Comparison of ENCODE assay signal across 15 cellular contexts in genomic region chr1:203768158-203768725, GRCh38. TPM values are rescaled to one million over a fixed set of nuclear protein-coding genes. Genes with fewer than 3 reads are reported as not detected.
DNase-seq lines count a peak whose midpoint lies in the region; ATAC-seq, FAIRE-seq and TF ChIP-seq lines count a peak whose summit lies in the region.
"Had no signal": no experiment of that assay in that cellular context is flagged by ENCODE, and none has a peak within 500 bp of the region (broad histone marks: within the 10 kb centered on the region; RNA-seq: fewer than 3 reads in every experiment).

No MANE protein-coding gene starts in this region.

- no TSS peak for BruUV-seq in K562 (replicated peaks; lab: Mats Ljungman, UMichigan)

- peaks cover 66% of the 10 kb centered on the region for H3K4me1 Mint-ChIP-seq in CD4-positive, alpha-beta T cell (ENCODE audit: low read depth)
- H3K4me1 Mint-ChIP-seq in naive thymus-derived CD4-positive, alpha-beta T cell, result peaks cover 34 to 79% (median 47%) of the 10 kb centered on the region in 7 donors

- 18% methylated on average over 11 of the region's 11 CpGs for WGBS in K562 (ENCODE audit: insufficient coverage, low coverage, missing lambda C conversion rate)
- WGBS in esophagus muscularis mucosa, result 89% methylated on average over 11 of the region's 11 CpGs

- H3K27ac Mint-ChIP-seq in CD4-positive, alpha-beta T cell, result peak overlapping the region; percentile 79
- peak overlapping the region; percentile 56 to 99 (median 90) for H3K27ac Mint-ChIP-seq in naive thymus-derived CD4-positive, alpha-beta T cell

- H3K79me2 ChIP-seq in K562 (ENCODE audit: control insufficient read depth, insufficient read depth, low read length), result no peaks in the 10 kb centered on the region

- no peak for ATAC-seq in CD4-positive, alpha-beta T cell (ENCODE audit: poor library complexity)
- 0 out of 3 replicates have a peak, but pooled peaks have one; percentile 12 for ATAC-seq in K562
- no peak for ATAC-seq in naive thymus-derived CD4-positive, alpha-beta T cell
- no peak for ATAC-seq in HG02678 (IDR thresholded peaks at IDR 0.05; ENCODE audit: unreplicated experiment)

- H2AFZ ChIP-seq in K562 (ENCODE audit: low read depth, low read length), result no peak overlapping the region

- in situ Hi-C loops in K562 (cut with MboI), result no loop called here

- H3K4me3 Mint-ChIP-seq in CD4-positive, alpha-beta T cell, result peak overlapping the region; percentile 67
- peak overlapping the region; percentile 5 to 96 (median 63) for H3K4me3 Mint-ChIP-seq in naive thymus-derived CD4-positive, alpha-beta T cell

- no peaks in the 10 kb centered on the region for H3K27me3 Mint-ChIP-seq in CD4-positive, alpha-beta T cell
- H3K27me3 Mint-ChIP-seq in naive thymus-derived CD4-positive, alpha-beta T cell, result no peaks in the 10 kb centered on the region

- no peak for DNase-seq in CD4-positive, alpha-beta T cell
- peak; percentile 19 for DNase-seq in LoVo (ENCODE audit: low spot score)
- peak in 1 of 4 experiments; percentile 9 for DNase-seq in K562 (ENCODE audit: extremely low read depth in 1 of 4, low spot score in 3 of 4)
- DNase-seq in naive thymus-derived CD4-positive, alpha-beta T cell, result no peak
- DNase-seq in NCI-H187 treated with DMSO at 0.1 percent for 48 hours (lab: John Stamatoyannopoulos, UW), result no peak
- no peak for DNase-seq in Ammon's horn (ENCODE audit: low spot score)
- DNase-seq in esophagus muscularis mucosa (ENCODE audit: extremely low spot score), result no peak
- DNase-seq: central memory CD4-positive, alpha-beta T cell; KG1; midbrain; NCI-H2029; NK-92 treated with Interleukin-12 subunit alpha and Interleukin-12 subunit beta, amount 100 ng/mL, for 24 hours; SJCRH30 had no signal

- H3K36me3 ChIP-seq in K562 (ENCODE audit: control insufficient read depth, insufficient read depth, low read length), result no peaks in the 10 kb centered on the region
- peaks cover 13 to 28% (median 13%) of the 10 kb centered on the region in 3 experiments for H3K36me3 ChIP-seq in naive thymus-derived CD4-positive, alpha-beta T cell (ENCODE audit: control insufficient read depth in 2 of 3, insufficient read depth in 3 of 3, low read length in 3 of 3)
- no peaks in the 10 kb centered on the region for H3K36me3 ChIP-seq in esophagus muscularis mucosa
- H3K36me3 ChIP-seq: SJCRH30 had no signal

- peak overlapping the region; percentile 21 for H3K27ac ChIP-seq in CD4-positive, alpha-beta T cell (ENCODE audit: low read depth, low read length)
- H3K27ac ChIP-seq in K562 (ENCODE audit: extremely low read depth, low read depth, low read length), result no peak overlapping the region
- H3K27ac ChIP-seq in naive thymus-derived CD4-positive, alpha-beta T cell (ENCODE audit: low read depth, low read length), result peak overlapping the region; percentile 56
- H3K27ac ChIP-seq in esophagus muscularis mucosa (replicated peaks in 1 of 4), result no peak overlapping the region
- H3K27ac ChIP-seq: SJCRH30 had no signal

- H3K4me1 ChIP-seq in K562 (replicated peaks in 1 of 2; ENCODE audit: control insufficient read depth in 2 of 2, insufficient read depth in 2 of 2, low read length in 2 of 2) (peaks cover 4 to 12% of the 10 kb centered on the region in 2 experiments; a peak in 4 of 5 replicates), esophagus muscularis mucosa (peaks cover 9 to 25% (median 19%) of the 10 kb centered on the region in 4 donors)
- peaks cover 36% of the 10 kb centered on the region in 2 donors for H3K4me1 ChIP-seq in naive thymus-derived CD4-positive, alpha-beta T cell (ENCODE audit: control insufficient read depth in 2 of 2, insufficient read depth in 2 of 2, low read length in 2 of 2)
- H3K4me1 ChIP-seq: SJCRH30 had no signal

- H3K4me3 ChIP-seq in K562, result no peak overlapping the region
- H3K4me3 ChIP-seq in naive thymus-derived CD4-positive, alpha-beta T cell (ENCODE audit: low read length), result no peak overlapping the region
- H3K4me3 ChIP-seq in esophagus muscularis mucosa, result no peak overlapping the region
- H3K4me3 ChIP-seq: SJCRH30 had no signal

- intact Hi-C loops in CD4-positive, alpha-beta T cell (cut with DNase I, micrococcal nuclease), result loop anchor here (5.0 to 10.0 kb wide), 4 partner anchors 36 to 627 kb away; partner anchors contain the start of gene ATP2B4 (in 2 of the 2)
- intact Hi-C loops in K562 (cut with micrococcal nuclease) (no loop called here), esophagus muscularis mucosa (cut with DNase I) (no loop called here)
- intact Hi-C loops in naive thymus-derived CD4-positive, alpha-beta T cell (cut with micrococcal nuclease), result loop anchor here (5.0 to 10.0 kb wide), 7 partner anchors 36 to 501 kb away; no protein-coding TSS in a partner anchor

- H3K4me2 ChIP-seq in K562 (ENCODE audit: insufficient read depth, low read length), result no peak overlapping the region

- H3K9ac ChIP-seq in K562 (ENCODE audit: insufficient read depth in 1 of 2, low read depth in 2 of 2, low read length in 2 of 2), result no peak overlapping the region

- TF ChIP-seq CTCF in CD4-positive, alpha-beta T cell (IDR thresholded peaks at IDR 0.05), result no peak
- TF ChIP-seq CTCF in K562 (IDR thresholded peaks at IDR 0.05 in 2 of 3, conservative IDR thresholded peaks at IDR 0.05 in 1 of 3; ENCODE audit: insufficient read depth in 2 of 3, low read depth in 1 of 3, low read length in 3 of 3) (no peak), esophagus muscularis mucosa (IDR thresholded peaks at IDR 0.05) (no peak)

- no peaks in the 10 kb centered on the region for H3K9me3 Mint-ChIP-seq in CD4-positive, alpha-beta T cell
- no peaks in the 10 kb centered on the region for H3K9me3 Mint-ChIP-seq in naive thymus-derived CD4-positive, alpha-beta T cell

- TF ChIP-seq EP300 in K562 (IDR thresholded peaks at IDR 0.05; ENCODE audit: low read length), result no peak
- no peak for TF ChIP-seq EP300 in esophagus muscularis mucosa (IDR thresholded peaks at IDR 0.05)

- H3K9me3 ChIP-seq in CD4-positive, alpha-beta T cell (ENCODE audit: control insufficient read depth, low read length), result no peaks in the 10 kb centered on the region
- H3K9me3 ChIP-seq in K562 (replicated peaks; ENCODE audit: control insufficient read depth, insufficient read depth, low read depth, low read length) (no peaks in the 10 kb centered on the region), esophagus muscularis mucosa (no peaks in the 10 kb centered on the region)
- H3K9me3 ChIP-seq in naive thymus-derived CD4-positive, alpha-beta T cell (ENCODE audit: control insufficient read depth in 2 of 3, low read length in 3 of 3), result no peaks in the 10 kb centered on the region
- H3K9me3 ChIP-seq: SJCRH30 had no signal

- H4K20me1 ChIP-seq in K562 (replicated peaks; ENCODE audit: control insufficient read depth, insufficient read depth, low read length), result no peaks in the 10 kb centered on the region

- no peak for TF ChIP-seq RAD21 in K562 (CRISPR knock-in tag; conservative IDR thresholded peaks at IDR 0.05 in 1 of 2, IDR thresholded peaks at IDR 0.05 in 1 of 2)

- peaks cover 70% of the 10 kb centered on the region for H3K36me3 Mint-ChIP-seq in CD4-positive, alpha-beta T cell (ENCODE audit: low read depth)
- peaks cover 11 to 32% (median 22%) of the 10 kb centered on the region in 5 donors for H3K36me3 Mint-ChIP-seq in naive thymus-derived CD4-positive, alpha-beta T cell

- H3K9me1 ChIP-seq in K562 (ENCODE audit: control insufficient read depth, insufficient read depth, low read length), result no peaks in the 10 kb centered on the region

- POLR2A ChIA-PET in CD4-positive, alpha-beta T cell (lab: Charles Lee), result no interaction called here
- POLR2A ChIA-PET in K562 (lab: Yijun Ruan, JAX), result interaction anchor here (0.6 kb wide), 1 partner anchor 19 kb away, joined by 3 read pairs; no protein-coding TSS in a partner anchor
- POLR2A ChIA-PET in naive thymus-derived CD4-positive, alpha-beta T cell (lab: Charles Lee), result interaction anchor here (1.0 kb wide), 1 partner anchor 21 kb away, joined by 3 read pairs; no protein-coding TSS in a partner anchor

- no peak for TF ChIP-seq POLR2A in K562 (conservative IDR thresholded peaks at IDR 0.05)
- no peak for TF ChIP-seq POLR2A in esophagus muscularis mucosa (IDR thresholded peaks at IDR 0.05; ENCODE audit: low read depth)

- no peaks in the 10 kb centered on the region for H3K27me3 ChIP-seq in CD4-positive, alpha-beta T cell (ENCODE audit: control insufficient read depth, insufficient read depth, low read length)
- H3K27me3 ChIP-seq in K562 (ENCODE audit: control insufficient read depth in 2 of 2, insufficient read depth in 2 of 2, low read length in 2 of 2), result peaks cover 31 to 32% of the 10 kb centered on the region in 2 experiments
- no peaks in the 10 kb centered on the region for H3K27me3 ChIP-seq in naive thymus-derived CD4-positive, alpha-beta T cell (ENCODE audit: control insufficient read depth in 2 of 2, insufficient read depth in 2 of 2, low read length in 2 of 2)
- H3K27me3 ChIP-seq in esophagus muscularis mucosa, result no peaks in the 10 kb centered on the region
- H3K27me3 ChIP-seq: SJCRH30 had no signal

- CTCF ChIA-PET in CD4-positive, alpha-beta T cell (lab: Charles Lee), result interaction anchor here (1.0 kb wide), 1 partner anchor 20 kb away, joined by 3 read pairs; no protein-coding TSS in a partner anchor
- CTCF ChIA-PET in K562 (lab: Yijun Ruan, JAX; ENCODE audit: low intra/inter-chr PET ratio), result no interaction called here
- CTCF ChIA-PET in naive thymus-derived CD4-positive, alpha-beta T cell (lab: Charles Lee), result interaction anchor here (1.0 kb wide), 1 partner anchor 428 kb away, joined by 5 read pairs; no protein-coding TSS in a partner anchor

- FAIRE-seq in K562 (lab: Jason Lieb, UNC), result no peak

RNA-seq across cellular contexts. Expression of gene LAX1, which starts 3.3 kb away (rescaled TPM):
- total RNA-seq in CD4-positive, alpha-beta T cell, result 10 to 100 TPM; 16.6 to 18.3 TPM
- not detected in 2 replicates for total RNA-seq in K562 (2011; cell fraction: chromatin; rRNA removed; ENCODE audit: low replicate concordance)
- total RNA-seq in K562 (2011; cell fraction: nucleolus; rRNA removed), result not detected in 2 replicates
- total RNA-seq in K562 (2011; cell fraction: nucleoplasm; rRNA removed), result not detected in 2 replicates
- not detected in 2 replicates for total RNA-seq in K562 (2014; rRNA removed)
- not detected in 2 replicates for total RNA-seq in K562 (2014; rRNA removed; fragmentation: Illumina TruSeq; extraction: Trizol)
- not detected in 2 replicates for total RNA-seq in K562 (2015; rRNA removed; fragmentation: Illumina TruSeq; extraction: Trizol)
- not detected in 2 replicates for total RNA-seq in K562 (2021)
- not detected in 2 replicates for polyA plus RNA-seq in K562 (2011; rRNA removed)
- polyA plus RNA-seq in K562 (2011; cell fraction: cytosol; rRNA removed), result not detected in 2 replicates
- polyA plus RNA-seq in K562 (2011; cell fraction: nucleus; rRNA removed), result not detected in 2 replicates
- not detected in 2 replicates for polyA plus RNA-seq in K562 (2012)
- polyA plus RNA-seq in K562 (2014; fragmentation: Illumina TruSeq; extraction: Trizol), result not detected in 2 replicates
- not detected for polyA plus RNA-seq in K562 (2014; fragmentation: Nextera tagmentation; extraction: Ambion mirVana)
- not detected in 2 replicates for polyA plus RNA-seq in K562 (2014; rRNA removed)
- polyA minus RNA-seq in K562 (2011; rRNA and poly(A)+ RNA removed), result not detected in 2 replicates
- polyA minus RNA-seq in K562 (2011; cell fraction: cytosol; rRNA and poly(A)+ RNA removed), result not detected in 2 replicates
- not detected in 2 replicates for polyA minus RNA-seq in K562 (2011; cell fraction: nucleus; rRNA and poly(A)+ RNA removed)
- 10 to 100 TPM; 12.9 to 36.1 (median 18.6) TPM for total RNA-seq in naive thymus-derived CD4-positive, alpha-beta T cell
- 10 to 100 TPM; 16.5 to 38.6 TPM for polyA plus RNA-seq in naive thymus-derived CD4-positive, alpha-beta T cell
- 1 to 10 TPM in 2 of 4 donors, under 1 TPM in 2; 0.13 to 2.3 (median 0.97) TPM for total RNA-seq in esophagus muscularis mucosa
- total RNA-seq: fibroblast of lung, SJCRH30 had no signal

RNA-seq across cellular contexts. Expression of gene ZBED6, which starts 27.2 kb away (rescaled TPM):
- total RNA-seq in CD4-positive, alpha-beta T cell, result 10 to 100 TPM; 25.0 to 25.2 TPM
- 46.0 and 78.8 TPM in 2 replicates for total RNA-seq in K562 (2011; cell fraction: chromatin; rRNA removed; ENCODE audit: low replicate concordance)
- 18.3 and 20.5 TPM in 2 replicates for total RNA-seq in K562 (2011; cell fraction: nucleolus; rRNA removed)
- 44.7 and 57.6 TPM in 2 replicates for total RNA-seq in K562 (2011; cell fraction: nucleoplasm; rRNA removed)
- total RNA-seq in K562 (2014; rRNA removed) (5.0 and 8.9 TPM in 2 replicates), K562 (2014; rRNA removed; fragmentation: Illumina TruSeq; extraction: Trizol) (12.8 and 18.2 TPM in 2 replicates), K562 (2015; rRNA removed; fragmentation: Illumina TruSeq; extraction: Trizol) (12.5 and 13.2 TPM in 2 replicates), K562 (2021) (16.1 and 16.6 TPM in 2 replicates), esophagus muscularis mucosa (10 to 100 TPM; 13.7 to 20.4 (median 15.0) TPM)
- polyA plus RNA-seq in K562 (2011; rRNA removed) (5.9 and 6.9 TPM in 2 replicates), K562 (2014; fragmentation: Illumina TruSeq; extraction: Trizol) (3.6 and 4.0 TPM in 2 replicates), K562 (2014; fragmentation: Nextera tagmentation; extraction: Ambion mirVana) (under 1 TPM; 0.21 to 0.96 TPM), K562 (2014; rRNA removed) (2.5 and 3.1 TPM in 2 replicates)
- 2.5 and 4.5 TPM in 2 replicates for polyA plus RNA-seq in K562 (2011; cell fraction: cytosol; rRNA removed)
- 21.1 and 29.6 TPM in 2 replicates for polyA plus RNA-seq in K562 (2011; cell fraction: nucleus; rRNA removed)
- polyA plus RNA-seq in K562 (2012), result 2.3 and 3.1 TPM in 2 replicates
- 21.8 and 28.1 TPM in 2 replicates for polyA minus RNA-seq in K562 (2011; rRNA and poly(A)+ RNA removed)
- polyA minus RNA-seq in K562 (2011; cell fraction: cytosol; rRNA and poly(A)+ RNA removed), result 8.1 and 15.2 TPM in 2 replicates
- polyA minus RNA-seq in K562 (2011; cell fraction: nucleus; rRNA and poly(A)+ RNA removed), result 21.9 and 43.3 TPM in 2 replicates
- 10 to 100 TPM; 23.8 to 36.1 (median 31.9) TPM for total RNA-seq in naive thymus-derived CD4-positive, alpha-beta T cell
- 1 to 10 TPM; 1.1 to 2.2 TPM for polyA plus RNA-seq in naive thymus-derived CD4-positive, alpha-beta T cell

RNA-seq across cellular contexts. Expression of gene ZC3H11A, which starts 27.2 kb away (rescaled TPM):
- 10 to 100 TPM; 67.6 to 73.3 TPM for total RNA-seq in CD4-positive, alpha-beta T cell
- total RNA-seq in K562 (2011; cell fraction: chromatin; rRNA removed; ENCODE audit: low replicate concordance), result 147 and 331 TPM in 2 replicates
- 125 and 159 TPM in 2 replicates for total RNA-seq in K562 (2011; cell fraction: nucleolus; rRNA removed)
- 177 and 284 TPM in 2 replicates for total RNA-seq in K562 (2011; cell fraction: nucleoplasm; rRNA removed)
- total RNA-seq in K562 (2014; rRNA removed) (72.2 and 87.8 TPM in 2 replicates), K562 (2014; rRNA removed; fragmentation: Illumina TruSeq; extraction: Trizol) (119 and 126 TPM in 2 replicates), K562 (2015; rRNA removed; fragmentation: Illumina TruSeq; extraction: Trizol) (103 and 109 TPM in 2 replicates), K562 (2021) (91.8 and 102 TPM in 2 replicates), esophagus muscularis mucosa (10 to 100 TPM; 73.2 to 85.6 (median 81.3) TPM)
- polyA plus RNA-seq in K562 (2011; rRNA removed) (137 and 154 TPM in 2 replicates), K562 (2014; fragmentation: Illumina TruSeq; extraction: Trizol) (103 and 125 TPM in 2 replicates), K562 (2014; fragmentation: Nextera tagmentation; extraction: Ambion mirVana) (10 to 100 TPM; 34.2 to 53.8 TPM), K562 (2014; rRNA removed) (91.6 and 99.5 TPM in 2 replicates)
- polyA plus RNA-seq in K562 (2011; cell fraction: cytosol; rRNA removed), result 51.4 and 88.4 TPM in 2 replicates
- 247 and 349 TPM in 2 replicates for polyA plus RNA-seq in K562 (2011; cell fraction: nucleus; rRNA removed)
- polyA plus RNA-seq in K562 (2012), result 60.3 and 89.4 TPM in 2 replicates
- 170 and 175 TPM in 2 replicates for polyA minus RNA-seq in K562 (2011; rRNA and poly(A)+ RNA removed)
- polyA minus RNA-seq in K562 (2011; cell fraction: cytosol; rRNA and poly(A)+ RNA removed), result 53.3 and 59.3 TPM in 2 replicates
- 96.0 and 220 TPM in 2 replicates for polyA minus RNA-seq in K562 (2011; cell fraction: nucleus; rRNA and poly(A)+ RNA removed)
- 100 to 1,000 TPM in 2 of 5 experiments, 10 to 100 TPM in 3; 70.9 to 138 (median 91.6) TPM for total RNA-seq in naive thymus-derived CD4-positive, alpha-beta T cell
- polyA plus RNA-seq in naive thymus-derived CD4-positive, alpha-beta T cell, result 10 to 100 TPM; 58.0 to 67.7 TPM

Comparison
In these comparisons a context has a peak if more than half of its experiments do, and no peak if none do; other contexts are left out.
1. H3K27ac ChIP-seq: peak in CD4-positive, alpha-beta T cell (single experiment) and naive thymus-derived CD4-positive, alpha-beta T cell (single experiment); none in K562 (single experiment) and esophagus muscularis mucosa (0 of 4).
2. RNA of gene LAX1, which starts 3.3 kb away (total RNA-seq): 12.9 to 36.1 TPM in naive thymus-derived CD4-positive, alpha-beta T cell and 16.6 to 18.3 TPM in CD4-positive, alpha-beta T cell; 0.13 to 2.3 TPM in esophagus muscularis mucosa and not detected in K562; every median in the first group is over 4 times any median in the second.
3. intact Hi-C loops: an anchor here in CD4-positive, alpha-beta T cell (5.0 to 10.0 kb wide) and naive thymus-derived CD4-positive, alpha-beta T cell (5.0 to 10.0 kb wide); none called in K562 and esophagus muscularis mucosa.